Comparison of ENCODE assay signal across 10 cellular contexts in the genomic region with DNA sequence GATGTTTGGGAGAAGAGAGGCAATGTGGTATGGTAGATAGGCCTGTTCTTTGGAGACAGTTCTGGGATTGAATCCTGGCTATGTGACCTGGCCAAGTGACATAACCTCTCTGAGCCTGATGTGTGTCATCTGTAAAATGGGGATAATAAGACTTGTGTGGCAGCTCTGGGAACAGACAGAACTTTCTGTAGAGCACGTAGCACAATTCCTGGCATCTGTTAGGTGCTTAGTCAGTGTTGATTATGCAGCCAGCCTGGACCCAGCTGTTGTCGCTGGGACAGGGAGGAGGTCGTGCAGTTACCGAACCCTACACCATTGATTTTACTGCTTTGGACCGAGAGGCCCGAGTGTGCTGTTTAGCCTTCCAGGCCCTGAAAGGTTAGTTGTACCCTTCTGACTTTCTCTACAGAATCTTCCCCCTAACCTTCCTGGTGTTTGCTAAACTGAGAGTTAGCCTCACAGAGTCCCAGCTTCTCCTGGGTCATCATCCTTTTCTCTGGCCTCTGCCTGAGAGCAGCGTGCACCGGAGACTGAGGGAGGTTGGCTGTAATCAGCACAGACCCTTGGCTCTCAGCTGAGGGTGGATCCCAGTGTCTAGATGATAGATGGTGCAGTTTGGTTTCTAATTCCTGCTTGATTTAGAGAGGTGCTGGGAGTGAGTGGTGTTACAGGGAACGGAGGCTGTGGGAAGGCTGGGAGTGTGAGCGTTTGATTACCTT. TPM values are rescaled to one million over a fixed set of nuclear protein-coding genes. Genes with fewer than 3 reads are reported as not detected.
DNase-seq lines count a peak whose midpoint lies in the region; ATAC-seq and TF ChIP-seq lines count a peak whose summit lies in the region.
"Had no signal": no experiment of that assay in that cellular context is flagged by ENCODE, and none has a peak within 500 bp of the region (broad histone marks: within the 10 kb centered on the region; RNA-seq: fewer than 3 reads in every experiment).

No MANE protein-coding gene starts in this region.

- dilution Hi-C loops in IMR-90 (cut with HindIII; ENCODE audit: low sequenced_read_pairs, unreplicated experiment): no loop called here

- CTCF ChIA-PET in IMR-90 (lab: Yijun Ruan, JAX): no interaction called here
- CTCF ChIA-PET in activated CD4-positive, alpha-beta T cell treated with anti-CD3 and anti-CD28 coated beads for 36 hours (lab: Charles Lee): interaction anchor here (0.7 to 0.8 kb wide), 2 partner anchors 218 to 282 kb away, joined by 3 to 5 read pairs; no protein-coding TSS in a partner anchor

- in situ Hi-C loops in IMR-90 (cut with MboI; ENCODE audit: low sequenced_read_pairs): no loop called here

- H2BK15ac ChIP-seq in IMR-90 (ENCODE audit: low read depth, low read length): no peak overlapping the region

- H3K9me3 ChIP-seq in IMR-90 (ENCODE audit: control insufficient read depth, insufficient read depth, low read length) (no peaks in the 10 kb centered on the region), skeletal muscle satellite cell (replicated peaks; ENCODE audit: low read length) (no peaks in the 10 kb centered on the region), left lung (no peaks in the 10 kb centered on the region)
- H3K9me3 ChIP-seq: SK-N-SH had no signal

- TF ChIP-seq POLR2A in IMR-90 (IDR thresholded peaks at IDR 0.05; ENCODE audit: low read depth, low read length): no peak

- H4K5ac ChIP-seq in IMR-90 (ENCODE audit: low read depth, low read length): 0 out of 2 replicates have a peak overlapping the region, but pooled peaks have one; percentile 15

- H2BK120ac ChIP-seq in IMR-90 (ENCODE audit: low read depth, low read length): no peak overlapping the region

- WGBS in IMR-90 (ENCODE audit: extremely low coverage in 2 of 2, insufficient read length in 1 of 2), 2 experiments: no CpG with 5 or more reads among the region's 10 CpGs

- H3K9ac ChIP-seq in IMR-90 (ENCODE audit: low read depth, low read length) (0 out of 2 replicates have a peak overlapping the region, but pooled peaks have one; percentile 8), skeletal muscle satellite cell (ENCODE audit: low read depth, low read length) (peak overlapping the region; percentile 74)
- H3K9ac ChIP-seq: SK-N-SH had no signal

- H3K9me1 ChIP-seq in IMR-90 (ENCODE audit: insufficient read depth, low read length): peaks cover 12% of the 10 kb centered on the region; the same call in 1 of the 2 replicates

- H2AK5ac ChIP-seq in IMR-90 (ENCODE audit: low read depth, low read length): 0 out of 2 replicates have a peak overlapping the region, but pooled peaks have one; percentile 10

- DNase-seq in IMR-90 (peak; percentile 33), cardiac fibroblast (ENCODE audit: low read depth in 2 of 2) (peak; percentile 17 to 34), left kidney (ENCODE audit: low read depth, low spot score) (peak; percentile 85), left lung (no peak), posterior vena cava (ENCODE audit: low spot score) (no peak)
- no peak for DNase-seq in activated CD4-positive, alpha-beta T cell treated with anti-CD3 and anti-CD28 coated beads for 36 hours
- DNase-seq: SK-N-SH; stimulated activated naive B cell treated with anti-CD40 and anti-IgM and Interleukin-4, amounts not matched to agents 10 μg/mL and 1 μg/mL and 100 μg/mL, for 72 hours had no signal

- H3K4me2 ChIP-seq in IMR-90 (ENCODE audit: low read depth, low read length) (no peak overlapping the region), skeletal muscle satellite cell (ENCODE audit: low read length) (peak overlapping the region; percentile 74)
- H3K4me2 ChIP-seq: SK-N-SH had no signal

- no peak for TF ChIP-seq RAD21 in IMR-90 (IDR thresholded peaks at IDR 0.05; ENCODE audit: low read length)

- H4K8ac ChIP-seq in IMR-90 (ENCODE audit: low read depth in 2 of 2, low read length in 2 of 2): peak overlapping the region in 1 of 2 experiments; percentile 45; a peak in 1 of 4 replicates

- H3K27me3 Mint-ChIP-seq in activated CD4-positive, alpha-beta T cell treated with anti-CD3 and anti-CD28 coated beads for 36 hours: no peaks in the 10 kb centered on the region
- H3K27me3 Mint-ChIP-seq: stimulated activated naive B cell treated with anti-CD40 and anti-IgM and Interleukin-4, amounts not matched to agents 10 μg/mL and 1 μg/mL and 100 μg/mL, for 72 hours had no signal

- H3K27me3 ChIP-seq in IMR-90 (ENCODE audit: control insufficient read depth, insufficient read depth, low read length) (no peaks in the 10 kb centered on the region), skeletal muscle satellite cell (ENCODE audit: control insufficient read depth, insufficient read depth, low read length) (no peaks in the 10 kb centered on the region), left lung (no peaks in the 10 kb centered on the region)

- peaks cover 12% of the 10 kb centered on the region; the same call in 1 of the 2 replicates for H4K20me1 ChIP-seq in IMR-90 (ENCODE audit: insufficient read depth, low read length)

- peaks cover 38% of the 10 kb centered on the region for H3K4me1 Mint-ChIP-seq in activated CD4-positive, alpha-beta T cell treated with anti-CD3 and anti-CD28 coated beads for 36 hours

- peaks cover 11% of the 10 kb centered on the region for H3K36me3 Mint-ChIP-seq in activated CD4-positive, alpha-beta T cell treated with anti-CD3 and anti-CD28 coated beads for 36 hours (ENCODE audit: low read depth)

- ATAC-seq in IMR-90 (ENCODE audit: low read depth) (no peak), left lung (no peak)
- no peak for ATAC-seq in activated CD4-positive, alpha-beta T cell treated with anti-CD3 and anti-CD28 coated beads for 36 hours

- H2AFZ ChIP-seq in IMR-90 (replicated peaks; ENCODE audit: low read length, poor library complexity): no peak overlapping the region

- H3K9me3 Mint-ChIP-seq in activated CD4-positive, alpha-beta T cell treated with anti-CD3 and anti-CD28 coated beads for 36 hours (ENCODE audit: low read depth): no peaks in the 10 kb centered on the region
- H3K9me3 Mint-ChIP-seq: stimulated activated naive B cell treated with anti-CD40 and anti-IgM and Interleukin-4, amounts not matched to agents 10 μg/mL and 1 μg/mL and 100 μg/mL, for 72 hours had no signal

- H2AK9ac ChIP-seq in IMR-90 (replicated peaks; ENCODE audit: low read depth, low read length, poor library complexity): peak overlapping the region; percentile 15

- TF ChIP-seq CTCF in IMR-90 (conservative IDR thresholded peaks at IDR 0.05; ENCODE audit: low read depth, low read length) (no peak), cardiac fibroblast (IDR thresholded peaks at IDR 0.05; ENCODE audit: low read depth, low read length) (no peak), left lung (IDR thresholded peaks at IDR 0.05) (no peak)

- no peak overlapping the region for H4K91ac ChIP-seq in IMR-90 (ENCODE audit: insufficient read depth, low read depth, low read length)

- H3K4ac ChIP-seq in IMR-90 (ENCODE audit: low read depth, low read length): no peak overlapping the region

- intact Hi-C loops in IMR-90 (cut with micrococcal nuclease) (no loop called here), left lung (cut with DNase I) (no loop called here), posterior vena cava (cut with DNase I) (no loop called here)
- intact Hi-C loops in activated CD4-positive, alpha-beta T cell treated with anti-CD3 and anti-CD28 coated beads for 36 hours (cut with DNase I, micrococcal nuclease): no loop called here

- POLR2A ChIA-PET in IMR-90 (lab: Charles Lee; ENCODE audit: unreplicated experiment): interaction anchor here (0.6 kb wide), 1 partner anchor 16 kb away, joined by 7 read pairs; no protein-coding TSS in a partner anchor
- POLR2A ChIA-PET in activated CD4-positive, alpha-beta T cell treated with anti-CD3 and anti-CD28 coated beads for 36 hours (lab: Charles Lee): no interaction called here

- H3K56ac ChIP-seq in IMR-90 (ENCODE audit: extremely low read depth, insufficient read depth, low read length): no peak overlapping the region

- 0 out of 2 replicates have a peak overlapping the region, but pooled peaks have one; percentile 12 for H3K18ac ChIP-seq in IMR-90 (ENCODE audit: low read depth, low read length)

- H3K4me1 ChIP-seq in IMR-90 (ENCODE audit: control insufficient read depth, insufficient read depth, low read length): peaks cover 5% of the 10 kb centered on the region
- peaks cover 43% of the 10 kb centered on the region for H3K4me1 ChIP-seq in skeletal muscle satellite cell (ENCODE audit: control insufficient read depth, insufficient read depth, low read length)
- H3K4me1 ChIP-seq in left lung: peaks cover 0 to 11% of the 10 kb centered on the region in 2 donors

- BruUV-seq in IMR-90 (replicated peaks; lab: Mats Ljungman, UMichigan): no TSS peak

- H2BK5ac ChIP-seq in IMR-90 (ENCODE audit: low read depth, low read length, poor library complexity, severe bottlenecking): no peak overlapping the region

- H3K14ac ChIP-seq in IMR-90 (replicated peaks; ENCODE audit: low read depth, low read length): peak overlapping the region; percentile 62

- no peak overlapping the region for H3K4me3 ChIP-seq in IMR-90 (ENCODE audit: insufficient read depth, low read depth, low read length)
- no peak overlapping the region for H3K4me3 ChIP-seq in cardiac fibroblast (replicated peaks in 1 of 2; ENCODE audit: low read depth in 2 of 2, low read length in 2 of 2)
- peak overlapping the region; percentile 67 for H3K4me3 ChIP-seq in skeletal muscle satellite cell (ENCODE audit: low read length)
- H3K4me3 ChIP-seq in left lung: no peak overlapping the region

- H3K36me3 ChIP-seq in IMR-90 (ENCODE audit: control insufficient read depth, insufficient read depth, low read length): peaks cover 3% of the 10 kb centered on the region
- peaks cover 5% of the 10 kb centered on the region for H3K36me3 ChIP-seq in skeletal muscle satellite cell (ENCODE audit: insufficient read depth, low read length)
- H3K36me3 ChIP-seq in left lung: no peaks in the 10 kb centered on the region

- H3K27ac ChIP-seq in IMR-90 (ENCODE audit: insufficient read depth, low read length) (no peak overlapping the region; the same call in 1 of the 2 replicates), left lung (no peak overlapping the region)
- H3K27ac ChIP-seq: epithelial cell of prostate had no signal

- H3K23ac ChIP-seq in IMR-90 (ENCODE audit: low read depth, low read length): 0 out of 2 replicates have a peak overlapping the region, but pooled peaks have one; percentile 64

- H3K27ac Mint-ChIP-seq in activated CD4-positive, alpha-beta T cell treated with anti-CD3 and anti-CD28 coated beads for 36 hours: no peak overlapping the region

- H3K4me3 Mint-ChIP-seq in activated CD4-positive, alpha-beta T cell treated with anti-CD3 and anti-CD28 coated beads for 36 hours: no peak overlapping the region
- H3K4me3 Mint-ChIP-seq: stimulated activated naive B cell treated with anti-CD40 and anti-IgM and Interleukin-4, amounts not matched to agents 10 μg/mL and 1 μg/mL and 100 μg/mL, for 72 hours had no signal

- no peak overlapping the region for H2BK20ac ChIP-seq in IMR-90 (ENCODE audit: low read depth, low read length)

- H3K79me1 ChIP-seq in IMR-90 (ENCODE audit: low read depth in 1 of 2, low read length in 2 of 2): peaks cover 13 to 18% of the 10 kb centered on the region in 2 experiments; a peak in 2 of 4 replicates

RNA-seq across cellular contexts. Expression of a gene that starts 31.9 kb away (rescaled TPM):
- total RNA-seq in IMR-90 (2012; rRNA removed) (16.0 and 18.1 TPM in 2 replicates), left lung (10 to 100 TPM; 35.0 to 45.1 TPM), posterior vena cava (10 to 100 TPM; 23.2 to 30.9 TPM)
- 13.0 and 14.0 TPM in 2 replicates for polyA plus RNA-seq in IMR-90 (2012; rRNA removed)
- 7.4 and 9.4 TPM in 2 replicates for polyA plus RNA-seq in IMR-90 (2012; cell fraction: cytosol; rRNA removed)
- 10.2 and 22.1 TPM in 2 replicates for polyA plus RNA-seq in IMR-90 (2012; cell fraction: nucleus; rRNA removed; ENCODE audit: low replicate concordance)
- 17.7 and 18.1 TPM in 2 replicates for total RNA-seq in skeletal muscle satellite cell (2012; rRNA removed)
- 10 to 100 TPM; 55.3 to 57.2 TPM for total RNA-seq in activated CD4-positive, alpha-beta T cell treated with anti-CD3 and anti-CD28 coated beads for 36 hours

Comparison
In these comparisons a context has a peak if more than half of its experiments do, and no peak if none do; other contexts are left out.
1. DNase-seq: peak in IMR-90 (single experiment), cardiac fibroblast (2 of 2) and left kidney (single experiment); none in left lung (0 of 2), activated CD4-positive, alpha-beta T cell treated with anti-CD3 and anti-CD28 coated beads for 36 hours (single experiment) and posterior vena cava (single experiment).